In genomic region chr11:102981324-102981910, GRCh38 we compare ENCODE assay signal across 13 cellular contexts. TPM values are rescaled to one million over a fixed set of nuclear protein-coding genes. Genes with fewer than 3 reads are reported as not detected.
A peak's percentile ranks its signal among the peaks of the same experiment; 100 is the strongest.
DNase-seq lines count a peak whose midpoint lies in the region; ATAC-seq and FAIRE-seq lines count a peak whose summit lies in the region.
"Had no signal": no experiment of that assay in that cellular context is flagged by ENCODE, and none has a peak within 500 bp of the region (broad histone marks: within the 10 kb centered on the region; RNA-seq: fewer than 3 reads in every experiment).

No MANE protein-coding gene starts in this region.

- peaks cover 4% of the 10 kb centered on the region for H3K27me3 Mint-ChIP-seq in activated naive CD8-positive, alpha-beta T cell treated with anti-CD3 and anti-CD28 coated beads, Interleukin-2, amount 10 ng/mL, durations not matched to agents 7 days and 5 days

- POLR2A ChIA-PET in activated naive CD8-positive, alpha-beta T cell treated with anti-CD3 and anti-CD28 coated beads, Interleukin-2, amount 10 ng/mL, durations not matched to agents 7 days and 5 days (lab: Charles Lee) = no interaction called here

- H3K4me3 Mint-ChIP-seq in activated naive CD8-positive, alpha-beta T cell treated with anti-CD3 and anti-CD28 coated beads, Interleukin-2, amount 10 ng/mL, durations not matched to agents 7 days and 5 days = no peak overlapping the region
- H3K4me3 Mint-ChIP-seq: T-helper 17 cell had no signal

- DNase-seq in GM18507 (ENCODE audit: extremely low spot score, insufficient read length, low read depth) = no peak
- DNase-seq in activated naive CD8-positive, alpha-beta T cell treated with anti-CD3 and anti-CD28 coated beads, Interleukin-2, amount 10 ng/mL, durations not matched to agents 7 days and 5 days = no peak
- DNase-seq in dedifferentiated amniotic fluid mesenchymal stem cell (ENCODE audit: extremely low spot score) = no peak
- DNase-seq in GM03348 (ENCODE audit: low spot score) = no peak
- DNase-seq in CD1c-positive myeloid dendritic cell (ENCODE audit: extremely low spot score) = no peak
- DNase-seq: body of pancreas; islet precursor cell; NCI-H1092 treated with DMSO at 0.1 percent for 48 hours; stimulated activated CD4-positive, alpha-beta T cell treated with anti-CD3 and anti-CD28 coated beads, Interleukin-1b, Interleukin-23, amount 100 ng/mL, for 48 hours; T-helper 17 cell had no signal

- H3K4me1 Mint-ChIP-seq in activated naive CD8-positive, alpha-beta T cell treated with anti-CD3 and anti-CD28 coated beads, Interleukin-2, amount 10 ng/mL, durations not matched to agents 7 days and 5 days = peaks cover 5% of the 10 kb centered on the region
- H3K4me1 Mint-ChIP-seq: T-helper 17 cell had no signal

- ATAC-seq in GM21390 (IDR thresholded peaks at IDR 0.05; ENCODE audit: unreplicated experiment) (peak; percentile 86), HG03103 (IDR thresholded peaks at IDR 0.05; ENCODE audit: low read depth, unreplicated experiment) (peak; percentile 66), GM19397 (IDR thresholded peaks at IDR 0.05; ENCODE audit: unreplicated experiment) (no peak)
- ATAC-seq in activated naive CD8-positive, alpha-beta T cell treated with anti-CD3 and anti-CD28 coated beads, Interleukin-2, amount 10 ng/mL, durations not matched to agents 7 days and 5 days (ENCODE audit: low read depth) = no peak
- ATAC-seq: body of pancreas, T-helper 17 cell had no signal

- peaks cover 1% of the 10 kb centered on the region for H3K9me3 Mint-ChIP-seq in activated naive CD8-positive, alpha-beta T cell treated with anti-CD3 and anti-CD28 coated beads, Interleukin-2, amount 10 ng/mL, durations not matched to agents 7 days and 5 days

- H3K36me3 Mint-ChIP-seq in activated naive CD8-positive, alpha-beta T cell treated with anti-CD3 and anti-CD28 coated beads, Interleukin-2, amount 10 ng/mL, durations not matched to agents 7 days and 5 days = peaks cover 6% of the 10 kb centered on the region

- peak overlapping the region; percentile 40 for H3K27ac Mint-ChIP-seq in activated naive CD8-positive, alpha-beta T cell treated with anti-CD3 and anti-CD28 coated beads, Interleukin-2, amount 10 ng/mL, durations not matched to agents 7 days and 5 days
- H3K27ac Mint-ChIP-seq: T-helper 17 cell had no signal

- FAIRE-seq in GM18507 (lab: Jason Lieb, UNC) = peak; percentile 47

RNA-seq across cellular contexts. Expression of gene MMP13, which starts 25.9 kb away (rescaled TPM):
- total RNA-seq in activated naive CD8-positive, alpha-beta T cell treated with anti-CD3 and anti-CD28 coated beads, Interleukin-2, amount 10 ng/mL, durations not matched to agents 7 days and 5 days = not detected
- total RNA-seq: body of pancreas, T-helper 17 cell had no signal

Comparison
In these comparisons a context has a peak if more than half of its experiments do, and no peak if none do; other contexts are left out.
1. ATAC-seq: peak in GM21390 (single experiment) and HG03103 (single experiment); none in activated naive CD8-positive, alpha-beta T cell treated with anti-CD3 and anti-CD28 coated beads, Interleukin-2, amount 10 ng/mL, durations not matched to agents 7 days and 5 days (single experiment) and GM19397 (single experiment).